14 cellular contexts compared by ENCODE assay signal in the genomic region with DNA sequence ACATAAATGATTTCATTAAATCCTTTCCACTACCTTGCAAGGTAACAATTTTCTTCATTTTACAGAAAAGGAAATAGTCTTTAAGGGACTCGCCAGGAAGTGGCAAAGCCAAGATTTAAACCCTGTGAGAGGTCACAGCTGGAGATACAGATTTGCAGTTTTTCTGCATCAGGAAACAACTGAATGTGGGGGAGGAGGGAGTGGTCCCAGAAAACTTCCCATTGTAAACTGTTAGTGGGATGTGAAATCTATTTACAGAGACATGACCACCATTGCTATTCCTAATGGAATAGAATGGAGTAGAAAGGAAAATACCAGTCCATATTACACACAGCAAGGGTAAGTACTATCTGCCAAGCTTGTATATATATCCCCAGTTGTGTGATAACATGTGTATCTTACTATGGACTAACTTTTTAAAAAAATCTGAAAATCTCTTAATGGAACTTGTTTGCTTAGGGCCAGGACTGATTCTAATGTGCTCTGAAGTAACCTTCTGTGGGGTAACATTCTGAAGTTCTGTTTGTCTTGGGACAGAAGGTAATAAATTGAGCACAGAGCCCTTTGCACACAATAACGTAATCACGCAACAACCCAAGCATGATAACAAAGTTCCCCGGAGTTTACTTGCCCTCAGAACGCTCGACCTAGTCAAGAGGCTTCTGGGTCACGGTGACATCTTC. TPM values are rescaled to one million over a fixed set of nuclear protein-coding genes. Genes with fewer than 3 reads are reported as not detected.
A peak's percentile ranks its signal among the peaks of the same experiment; 100 is the strongest.
DNase-seq lines count a peak whose midpoint lies in the region; ATAC-seq and TF ChIP-seq lines count a peak whose summit lies in the region.
"Had no signal": no experiment of that assay in that cellular context is flagged by ENCODE, and none has a peak within 500 bp of the region (broad histone marks: within the 10 kb centered on the region; RNA-seq: fewer than 3 reads in every experiment).

No MANE protein-coding gene starts in this region.

- H3K36me3 ChIP-seq in left ventricle myocardium inferior (no peaks in the 10 kb centered on the region), rectal smooth muscle tissue (ENCODE audit: control insufficient read depth, insufficient read depth, low read length) (no peaks in the 10 kb centered on the region)
- H3K36me3 ChIP-seq: upper lobe of left lung had no signal

- H3K9me3 ChIP-seq in left ventricle myocardium inferior (replicated peaks), result peaks cover 21% of the 10 kb centered on the region

- DNase-seq in AG10803 (ENCODE audit: low read depth) (peak; percentile 16), left ventricle myocardium inferior (no peak), NOMO-1 (lab: John Stamatoyannopoulos, UW; ENCODE audit: unreplicated experiment in 2 of 2) (no peak), DMS79 (lab: John Stamatoyannopoulos, UW) (no peak), NCI-H446 treated with DMSO at 0.1 percent for 48 hours (lab: John Stamatoyannopoulos, UW) (no peak)
- DNase-seq: activated CD4-positive, alpha-beta T cell treated with anti-CD3 and anti-CD28 coated beads for 1 hour; erythroblast; NCI-H1436 treated with DMSO at 0.1 percent for 48 hours; NCI-H748 treated with DMSO at 0.1 percent for 48 hours; upper lobe of left lung had no signal

- H3K27ac ChIP-seq in VCaP, result peak overlapping the region; percentile 33
- H3K27ac ChIP-seq in left ventricle myocardium inferior (replicated peaks), result peak overlapping the region; percentile 83
- H3K27ac ChIP-seq in rectal smooth muscle tissue (ENCODE audit: low read depth, low read length), result peak overlapping the region; percentile 4
- H3K27ac ChIP-seq: SK-N-MC had no signal

- H3K27me3 ChIP-seq in left ventricle myocardium inferior (ENCODE audit: low read depth), result no peaks in the 10 kb centered on the region
- H3K27me3 ChIP-seq in rectal smooth muscle tissue (ENCODE audit: control insufficient read depth, insufficient read depth, low read length), result no peaks in the 10 kb centered on the region
- H3K27me3 ChIP-seq: upper lobe of left lung had no signal

- H3K9ac ChIP-seq in rectal smooth muscle tissue (ENCODE audit: low read length), result no peak overlapping the region

- ATAC-seq in HG03139 (IDR thresholded peaks at IDR 0.05; ENCODE audit: unreplicated experiment), result no peak

- TF ChIP-seq CTCF in AG10803 (conservative IDR thresholded peaks at IDR 0.05; ENCODE audit: low read length) (no peak), VCaP (conservative IDR thresholded peaks at IDR 0.05) (no peak), left ventricle myocardium inferior (IDR thresholded peaks at IDR 0.05; ENCODE audit: borderline replicate concordance) (no peak)

- H3K4me3 ChIP-seq in AG10803 (ENCODE audit: low read length), result no peak overlapping the region
- no peak overlapping the region for H3K4me3 ChIP-seq in left ventricle myocardium inferior
- no peak overlapping the region for H3K4me3 ChIP-seq in rectal smooth muscle tissue (ENCODE audit: low read length)
- H3K4me3 ChIP-seq: SK-N-MC, upper lobe of left lung had no signal

- H3K4me1 ChIP-seq in left ventricle myocardium inferior (peaks cover 77% of the 10 kb centered on the region), rectal smooth muscle tissue (ENCODE audit: control insufficient read depth, insufficient read depth, low read length) (no peaks in the 10 kb centered on the region)

- intact Hi-C loops in left ventricle myocardium inferior (cut with micrococcal nuclease), result no loop called here

RNA-seq across cellular contexts. Expression of a gene that starts 10.9 kb away (rescaled TPM):
- 12.1 TPM for total RNA-seq in left ventricle myocardium inferior

Comparison
In these comparisons a context has a peak if more than half of its experiments do, and no peak if none do; other contexts are left out.
1. H3K27ac ChIP-seq: peak in every context shown above with its lines; median percentile 83 in left ventricle myocardium inferior; 33 in VCaP; 4 in rectal smooth muscle tissue.